In the genomic region with DNA sequence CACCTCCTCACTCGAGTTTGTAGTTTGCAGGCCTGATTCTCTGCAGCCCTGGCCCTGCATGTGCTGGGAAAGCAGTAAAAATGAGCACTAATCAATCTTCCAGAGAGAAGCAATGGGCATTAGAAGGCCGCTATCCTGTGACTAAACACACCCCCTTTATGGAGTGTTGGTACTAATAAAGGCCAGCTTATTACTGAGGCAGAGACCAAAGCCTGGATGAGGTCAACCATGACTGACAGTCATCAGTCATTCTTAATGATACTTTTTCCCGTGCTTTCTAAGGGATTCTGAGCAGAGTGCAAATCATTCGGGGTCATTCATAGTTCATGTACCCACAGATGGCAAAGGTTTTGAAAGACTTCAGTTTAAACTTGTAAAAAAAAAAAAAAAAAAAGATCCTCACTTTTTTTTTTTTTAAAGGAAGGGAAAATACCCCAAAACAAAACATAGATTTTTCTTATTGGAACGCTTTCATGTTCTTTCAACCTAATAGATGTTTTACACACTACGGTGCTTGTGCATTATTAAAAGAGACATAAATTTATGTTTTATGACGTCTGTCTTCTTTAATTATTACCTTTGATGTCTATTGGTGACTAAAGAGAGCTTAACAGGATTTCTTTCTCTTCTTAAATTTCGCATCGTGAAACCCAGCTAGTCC, we compare ENCODE assay signal across 12 cellular contexts. TPM values are rescaled to one million over a fixed set of nuclear protein-coding genes. Genes with fewer than 3 reads are reported as not detected.
DNase-seq lines count a peak whose midpoint lies in the region; ATAC-seq and FAIRE-seq lines count a peak whose summit lies in the region.
"Had no signal": no experiment of that assay in that cellular context is flagged by ENCODE, and none has a peak within 500 bp of the region (broad histone marks: within the 10 kb centered on the region; RNA-seq: fewer than 3 reads in every experiment).

No MANE protein-coding gene starts in this region.

- no peak overlapping the region for H3K4me3 ChIP-seq in rectal smooth muscle tissue (ENCODE audit: low read length)
- H3K4me3 ChIP-seq: testis had no signal

- H3K9me3 Mint-ChIP-seq in effector memory CD8-positive, alpha-beta T cell, result no peaks in the 10 kb centered on the region
- H3K9me3 Mint-ChIP-seq: T-helper 1 cell treated with Interleukin-12 subunit alpha and Interleukin-12 subunit beta and Interleukin-4 antibody, amounts not matched to agents 30 μg/mL and 1 μg/mL, for 36 hours had no signal

- peaks cover 19 to 62% of the 10 kb centered on the region in 2 donors for H3K4me1 Mint-ChIP-seq in effector memory CD8-positive, alpha-beta T cell (ENCODE audit: low read depth in 2 of 2)

- H3K4me1 ChIP-seq in rectal smooth muscle tissue (ENCODE audit: control insufficient read depth, insufficient read depth, low read length), result peaks cover 34% of the 10 kb centered on the region

- H3K27me3 ChIP-seq in rectal smooth muscle tissue (ENCODE audit: control insufficient read depth, insufficient read depth, low read length), result no peaks in the 10 kb centered on the region
- H3K27me3 ChIP-seq: testis had no signal

- ATAC-seq in esophagus mucosa, result peak; percentile 56
- no peak for ATAC-seq in HG03045 (IDR thresholded peaks at IDR 0.05; ENCODE audit: unreplicated experiment)
- ATAC-seq in effector memory CD8-positive, alpha-beta T cell (replicated peaks), result no peak

- FAIRE-seq in GM19239 (lab: Jason Lieb, UNC), result no peak

- no peaks in the 10 kb centered on the region for H3K36me3 ChIP-seq in rectal smooth muscle tissue (ENCODE audit: control insufficient read depth, insufficient read depth, low read length)

- H3K4me3 Mint-ChIP-seq in effector memory CD8-positive, alpha-beta T cell, result no peak overlapping the region
- H3K4me3 Mint-ChIP-seq: T-helper 1 cell treated with Interleukin-12 subunit alpha and Interleukin-12 subunit beta and Interleukin-4 antibody, amounts not matched to agents 30 μg/mL and 1 μg/mL, for 36 hours had no signal

- no peak overlapping the region for H3K9ac ChIP-seq in rectal smooth muscle tissue (ENCODE audit: low read length)

- peak overlapping the region; percentile 56 for H3K27ac ChIP-seq in rectal smooth muscle tissue (ENCODE audit: low read depth, low read length)

- peaks cover 10% of the 10 kb centered on the region for H3K36me3 Mint-ChIP-seq in effector memory CD8-positive, alpha-beta T cell (ENCODE audit: insufficient read depth)

- no peaks in the 10 kb centered on the region for H3K27me3 Mint-ChIP-seq in effector memory CD8-positive, alpha-beta T cell

- DNase-seq in LHCN-M2 (ENCODE audit: low read depth) (peak; percentile 60), NCI-H526 (lab: John Stamatoyannopoulos, UW) (peak; percentile 18 to 54), GM19239 (ENCODE audit: insufficient read length, low spot score) (no peak), COLO668 (lab: John Stamatoyannopoulos, UW; ENCODE audit: unreplicated experiment) (no peak)
- no peak for DNase-seq in effector memory CD8-positive, alpha-beta T cell
- DNase-seq: activated CD8-positive, alpha-beta memory T cell treated with anti-CD3 and anti-CD28 coated beads for 24 hours; DMS153; testis had no signal

- H3K27ac Mint-ChIP-seq in effector memory CD8-positive, alpha-beta T cell, result no peak overlapping the region
- H3K27ac Mint-ChIP-seq: T-helper 1 cell treated with Interleukin-12 subunit alpha and Interleukin-12 subunit beta and Interleukin-4 antibody, amounts not matched to agents 30 μg/mL and 1 μg/mL, for 36 hours had no signal

RNA-seq across cellular contexts. Expression of a gene that starts 13.2 kb away (rescaled TPM):
- total RNA-seq in LHCN-M2 (2014; rRNA removed) (7.2 and 7.3 TPM in 2 replicates), esophagus mucosa (9.2 TPM)
- polyA plus RNA-seq in LHCN-M2 (2012), result 5.3 TPM

RNA-seq across cellular contexts. Expression of a gene that starts 14.9 kb away (rescaled TPM):
- 11.8 and 17.1 TPM in 2 replicates for total RNA-seq in LHCN-M2 (2014; rRNA removed)
- polyA plus RNA-seq in LHCN-M2 (2012), result 14.2 TPM
- 21.2 TPM for total RNA-seq in esophagus mucosa

Comparison
In these comparisons a context has a peak if more than half of its experiments do, and no peak if none do; other contexts are left out.
1. DNase-seq: peak in LHCN-M2 (single experiment) and NCI-H526 (2 of 2); none in GM19239 (single experiment), effector memory CD8-positive, alpha-beta T cell (0 of 3) and COLO668 (single experiment).